8 cellular contexts compared by ENCODE assay signal in the genomic region with DNA sequence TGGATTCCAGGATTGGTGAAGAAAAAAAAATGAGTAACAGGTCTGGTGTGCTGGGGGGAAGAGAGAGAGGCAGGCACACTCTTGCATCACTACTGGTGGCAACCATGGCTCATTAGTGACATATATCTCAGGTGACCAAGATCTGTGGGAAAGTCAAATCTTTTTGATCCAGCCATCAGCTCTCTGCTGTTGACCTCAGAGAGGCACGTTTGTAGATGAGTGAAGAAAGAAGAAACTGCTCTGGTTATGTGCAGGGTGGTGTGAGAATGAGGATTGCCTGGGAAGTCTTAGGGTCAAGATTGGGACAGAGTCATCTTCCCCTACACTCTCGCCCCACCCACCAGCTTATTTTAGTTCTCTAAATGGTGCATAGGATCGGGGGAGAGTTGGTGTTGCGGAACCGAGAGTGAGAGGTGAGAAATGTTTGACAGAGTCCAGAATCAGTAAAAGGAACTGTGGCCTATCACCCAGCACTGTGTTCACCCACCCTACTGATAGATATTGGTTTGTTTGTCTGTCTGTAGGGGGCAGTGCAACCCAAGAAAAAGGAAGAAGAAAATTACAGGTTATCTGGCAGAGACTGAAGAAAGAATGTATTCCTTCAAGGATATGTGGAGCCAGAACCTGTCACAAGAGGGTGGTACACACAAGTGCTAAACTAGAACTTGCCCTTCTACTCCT. TPM values are rescaled to one million over a fixed set of nuclear protein-coding genes. Genes with fewer than 3 reads are reported as not detected.
DNase-seq lines count a peak whose midpoint lies in the region; ATAC-seq and TF ChIP-seq lines count a peak whose summit lies in the region.

No MANE protein-coding gene starts in this region.

- no peaks in the 10 kb centered on the region for H3K4me1 Mint-ChIP-seq in activated naive CD8-positive, alpha-beta T cell treated with anti-CD3 and anti-CD28 coated beads for 36 hours

- H3K27me3 ChIP-seq in heart left ventricle: peaks cover 0 to 31% (median 0%) of the 10 kb centered on the region in 9 donors

- H3K4me3 ChIP-seq in heart left ventricle: no peak overlapping the region

- 1 to 14% (median 8%) methylated on average over 5 of the region's 5 CpGs for WGBS in heart left ventricle, 4 donors

- no peak for TF ChIP-seq POLR2A in heart left ventricle (IDR thresholded peaks at IDR 0.05)

- intact Hi-C loops in heart left ventricle (cut with DNase I): loop anchor here in 7 of 10 donors (5.0 to 10.0 kb wide), 4 partner anchors 169 to 206 kb away; no protein-coding TSS in a partner anchor

- no peak overlapping the region for H3K27ac ChIP-seq in heart left ventricle

- TF ChIP-seq CTCF in heart left ventricle (IDR thresholded peaks at IDR 0.05): peak; percentile 36 to 66 (median 54)

- no peak overlapping the region for H3K27ac Mint-ChIP-seq in activated naive CD8-positive, alpha-beta T cell treated with anti-CD3 and anti-CD28 coated beads for 36 hours

- no peak overlapping the region for H3K4me3 Mint-ChIP-seq in activated naive CD8-positive, alpha-beta T cell treated with anti-CD3 and anti-CD28 coated beads for 36 hours

- no peaks in the 10 kb centered on the region for H3K4me1 ChIP-seq in heart left ventricle

- no peaks in the 10 kb centered on the region for H3K36me3 ChIP-seq in heart left ventricle

- ATAC-seq in GM19452 (IDR thresholded peaks at IDR 0.05; ENCODE audit: unreplicated experiment) (peak; percentile 99), HG03354 (IDR thresholded peaks at IDR 0.05; ENCODE audit: poor library complexity, severe bottlenecking, unreplicated experiment) (peak; percentile 99), heart left ventricle (peak in 3 of 4 donors; percentile 56 to 84 (median 60))

- H3K9me3 Mint-ChIP-seq in activated naive CD8-positive, alpha-beta T cell treated with anti-CD3 and anti-CD28 coated beads for 36 hours: no peaks in the 10 kb centered on the region

- H3K9me3 ChIP-seq in heart left ventricle: no peaks in the 10 kb centered on the region

- DNase-seq in NCI-H446 (lab: John Stamatoyannopoulos, UW) (peak; percentile 9 to 38), NCI-H446 treated with DMSO at 0.1 percent for 48 hours (lab: John Stamatoyannopoulos, UW) (no peak), NCI-H526 (lab: John Stamatoyannopoulos, UW) (peak; percentile 32 to 64), heart left ventricle (peak in 2 of 5 donors; percentile 18 to 21), retina (peak; percentile 27)
- peak; percentile 8 for DNase-seq in activated naive CD8-positive, alpha-beta T cell treated with anti-CD3 and anti-CD28 coated beads for 36 hours

- no peaks in the 10 kb centered on the region for H3K36me3 Mint-ChIP-seq in activated naive CD8-positive, alpha-beta T cell treated with anti-CD3 and anti-CD28 coated beads for 36 hours

- H3K27me3 Mint-ChIP-seq in activated naive CD8-positive, alpha-beta T cell treated with anti-CD3 and anti-CD28 coated beads for 36 hours: peaks cover 25% of the 10 kb centered on the region

RNA-seq across cellular contexts. Expression of a gene that starts 21.9 kb away (rescaled TPM):
- total RNA-seq in activated naive CD8-positive, alpha-beta T cell treated with anti-CD3 and anti-CD28 coated beads for 36 hours: 10 to 100 TPM; 49.0 to 52.2 TPM
- total RNA-seq in heart left ventricle: 10 to 100 TPM; 17.9 to 58.7 (median 33.2) TPM
- polyA plus RNA-seq in heart left ventricle: 10 to 100 TPM; 17.5 to 32.1 TPM

RNA-seq across cellular contexts. Expression of a gene that starts 27.1 kb away (rescaled TPM):
- total RNA-seq in activated naive CD8-positive, alpha-beta T cell treated with anti-CD3 and anti-CD28 coated beads for 36 hours: 10 to 100 TPM; 28.2 to 29.9 TPM
- total RNA-seq in heart left ventricle: 10 to 100 TPM; 49.4 to 84.0 (median 61.8) TPM
- 10 to 100 TPM; 30.7 to 71.0 TPM for polyA plus RNA-seq in heart left ventricle

RNA-seq across cellular contexts. Expression of a gene that starts 45.5 kb away (rescaled TPM):
- 1 to 10 TPM; 6.9 to 7.3 TPM for total RNA-seq in activated naive CD8-positive, alpha-beta T cell treated with anti-CD3 and anti-CD28 coated beads for 36 hours
- total RNA-seq in heart left ventricle: 10 to 100 TPM; 25.6 to 50.4 (median 32.9) TPM
- 10 to 100 TPM; 15.2 to 26.2 TPM for polyA plus RNA-seq in heart left ventricle
